ENCODE assay signal across 21 cellular contexts in genomic region chr9:97475079-97475478, GRCh38. TPM values are rescaled to one million over a fixed set of nuclear protein-coding genes. Genes with fewer than 3 reads are reported as not detected.
DNase-seq lines count a peak whose midpoint lies in the region; ATAC-seq and TF ChIP-seq lines count a peak whose summit lies in the region.
"Had no signal": no experiment of that assay in that cellular context is flagged by ENCODE, and none has a peak within 500 bp of the region (broad histone marks: within the 10 kb centered on the region; RNA-seq: fewer than 3 reads in every experiment).

No MANE protein-coding gene starts in this region.

- no peak overlapping the region for H3K9ac ChIP-seq in PC-3 (ENCODE audit: low read length)

- no peak overlapping the region for H2AFZ ChIP-seq in PC-3 (ENCODE audit: low read length)

- H3K4me1 Mint-ChIP-seq in chondrocyte (ENCODE audit: low read depth) = no peaks in the 10 kb centered on the region
- H3K4me1 Mint-ChIP-seq: mesothelial cell of epicardium had no signal

- H3K4me1 ChIP-seq in PC-3 (ENCODE audit: insufficient read depth, low read length) = peaks cover 4% of the 10 kb centered on the region; the same call in 1 of the 2 replicates
- no peaks in the 10 kb centered on the region for H3K4me1 ChIP-seq in uterus
- H3K4me1 ChIP-seq in Peyer's patch = no peaks in the 10 kb centered on the region
- H3K4me1 ChIP-seq: SJSA1 had no signal

- TF ChIP-seq CTCF in PC-3 (conservative IDR thresholded peaks at IDR 0.05; ENCODE audit: low read depth, low read length) = no peak
- no peak for TF ChIP-seq CTCF in fibroblast of mammary gland (conservative IDR thresholded peaks at IDR 0.05; ENCODE audit: control insufficient read depth, insufficient read depth, low read depth, low read length)
- TF ChIP-seq CTCF in uterus (IDR thresholded peaks at IDR 0.05) = no peak
- TF ChIP-seq CTCF in Peyer's patch (IDR thresholded peaks at IDR 0.05) = no peak
- no peak for TF ChIP-seq CTCF in chondrocyte (IDR thresholded peaks at IDR 0.05)

- H3K27me3 ChIP-seq in PC-3 (ENCODE audit: low read length) = no peaks in the 10 kb centered on the region
- no peaks in the 10 kb centered on the region for H3K27me3 ChIP-seq in uterus
- no peaks in the 10 kb centered on the region for H3K27me3 ChIP-seq in Peyer's patch
- H3K27me3 ChIP-seq: SJSA1, tibial nerve had no signal

- H3K36me3 ChIP-seq in PC-3 (ENCODE audit: low read depth, low read length) (no peaks in the 10 kb centered on the region), uterus (no peaks in the 10 kb centered on the region), Peyer's patch (peaks cover 0 to 39% (median 0%) of the 10 kb centered on the region in 3 donors)
- H3K36me3 ChIP-seq: SJSA1 had no signal

- CTCF ChIA-PET in PC-3 (lab: Charles Lee) = no interaction called here

- no peak overlapping the region for H3K27ac Mint-ChIP-seq in chondrocyte (ENCODE audit: unreplicated experiment)
- H3K27ac Mint-ChIP-seq: activated naive CD4-positive, alpha-beta T cell treated with anti-CD3 and anti-CD28 coated beads, Interleukin-2, amount 50 U/mL, for 72 hours; CD8-positive, alpha-beta T cell; mesothelial cell of epicardium had no signal

- ATAC-seq in PC-3 = peak; percentile 70
- ATAC-seq: activated naive CD4-positive, alpha-beta T cell treated with anti-CD3 and anti-CD28 coated beads, Interleukin-2, amount 50 U/mL, for 72 hours; CD8-positive, alpha-beta T cell; esophagus mucosa had no signal

- POLR2A ChIA-PET in PC-3 (lab: Charles Lee; ENCODE audit: unreplicated experiment) = no interaction called here

- H3K9me3 Mint-ChIP-seq in chondrocyte (ENCODE audit: low read depth) = no peaks in the 10 kb centered on the region
- H3K9me3 Mint-ChIP-seq: activated naive CD4-positive, alpha-beta T cell treated with anti-CD3 and anti-CD28 coated beads, Interleukin-2, amount 50 U/mL, for 72 hours; CD8-positive, alpha-beta T cell; mesothelial cell of epicardium had no signal

- intact Hi-C loops in PC-3 (cut with micrococcal nuclease) (no loop called here), uterus (cut with DNase I; ENCODE audit: low total_unique reads) (no loop called here)

- no peak overlapping the region for H3K4me2 ChIP-seq in PC-3 (ENCODE audit: low read length)

- H4K20me1 ChIP-seq in PC-3 (ENCODE audit: low read length) = no peaks in the 10 kb centered on the region

- H3K4me3 ChIP-seq in PC-3 (ENCODE audit: low read length) = no peak overlapping the region
- no peak overlapping the region for H3K4me3 ChIP-seq in fibroblast of mammary gland (ENCODE audit: control insufficient read depth, low read depth, low read length)
- no peak overlapping the region for H3K4me3 ChIP-seq in uterus
- H3K4me3 ChIP-seq in Peyer's patch = no peak overlapping the region
- H3K4me3 ChIP-seq: SJSA1, tibial nerve had no signal

- peak in 2 of 3 experiments; percentile 29 to 76 for DNase-seq in NCI-H1417 (lab: John Stamatoyannopoulos, UW)
- DNase-seq in NCI-H1417 treated with DMSO at 0.1 percent for 48 hours (lab: John Stamatoyannopoulos, UW) = no peak
- DNase-seq in PC-3 = peak; percentile 39
- DNase-seq in fibroblast of mammary gland (ENCODE audit: low read depth) = peak; percentile 68
- peak in 1 of 2 donors; percentile 71 for DNase-seq in uterus
- DNase-seq in Peyer's patch = no peak
- DNase-seq in iPS-NIHi11 (ENCODE audit: low spot score) = no peak
- DNase-seq in chondrocyte (ENCODE audit: low spot score) = no peak
- DNase-seq: 8988T; activated CD4-positive, alpha-beta T cell treated with anti-CD3 and anti-CD28 coated beads for 4 hours; CD8-positive, alpha-beta T cell; MM.1S; NCI-H524 treated with DMSO at 0.1 percent for 48 hours; OCI-M1; retina; stimulated activated naive CD4-positive, alpha-beta T cell had no signal

- H3K27me3 Mint-ChIP-seq in chondrocyte (ENCODE audit: low read depth) = no peaks in the 10 kb centered on the region

- no TSS peak for BruUV-seq in PC-3 (replicated peaks; lab: Mats Ljungman, UMichigan)

- no peaks in the 10 kb centered on the region for H3K9me2 ChIP-seq in PC-3 (replicated peaks; ENCODE audit: low read length)

- no peak overlapping the region for H3K27ac ChIP-seq in PC-3 (ENCODE audit: low read length)
- H3K27ac ChIP-seq in uterus = peak overlapping the region; percentile 63 to 77
- no peak overlapping the region for H3K27ac ChIP-seq in Peyer's patch
- H3K27ac ChIP-seq: SJSA1, tibial nerve had no signal

- H3K4me3 Mint-ChIP-seq in chondrocyte (ENCODE audit: unreplicated experiment) = no peak overlapping the region
- H3K4me3 Mint-ChIP-seq: CD8-positive, alpha-beta T cell; mesothelial cell of epicardium had no signal

- H3F3A ChIP-seq in PC-3 (ENCODE audit: low read length, unreplicated experiment) = no peaks in the 10 kb centered on the region

- H3K36me3 Mint-ChIP-seq in chondrocyte (ENCODE audit: low read depth) = peaks cover 20% of the 10 kb centered on the region
- H3K36me3 Mint-ChIP-seq: activated naive CD4-positive, alpha-beta T cell treated with anti-CD3 and anti-CD28 coated beads, Interleukin-2, amount 50 U/mL, for 72 hours had no signal

- H3K79me2 ChIP-seq in PC-3 (ENCODE audit: low read length) = no peaks in the 10 kb centered on the region

- TF ChIP-seq POLR2A in uterus (IDR thresholded peaks at IDR 0.05) = peak in 1 of 2 donors; percentile 21
- TF ChIP-seq POLR2A in Peyer's patch (IDR thresholded peaks at IDR 0.05) = no peak

- H3K9me3 ChIP-seq in PC-3 (ENCODE audit: low read length) (no peaks in the 10 kb centered on the region), uterus (no peaks in the 10 kb centered on the region), Peyer's patch (no peaks in the 10 kb centered on the region)
- H3K9me3 ChIP-seq: SJSA1, tibial nerve had no signal

RNA-seq across cellular contexts. Expression of gene TMOD1, which starts 26.4 kb away (rescaled TPM):
- total RNA-seq in PC-3 (2014; rRNA removed) (not detected in 2 replicates), uterus (10 to 100 TPM in 3 of 4 donors, 1 to 10 TPM in 1; 5.9 to 93.7 (median 22.2) TPM), Peyer's patch (10 to 100 TPM in 1 of 4 donors, 1 to 10 TPM in 3; 2.6 to 15.7 (median 4.9) TPM), chondrocyte (0.17 to 1.3 TPM (median 1.3 TPM) in 3 replicates)
- total RNA-seq: SJSA1 had no signal

Comparison
In these comparisons a context has a peak if more than half of its experiments do, and no peak if none do; other contexts are left out.
1. DNase-seq: peak in NCI-H1417 (2 of 3), PC-3 (single experiment) and fibroblast of mammary gland (single experiment); none in NCI-H1417 treated with DMSO at 0.1 percent for 48 hours (single experiment), Peyer's patch (0 of 3), iPS-NIHi11 (single experiment) and chondrocyte (single experiment).
2. H3K27ac ChIP-seq: peak in uterus (2 of 2); none in PC-3 (single experiment) and Peyer's patch (0 of 4).